In genomic region chr22:22418163-22418549, GRCh38 we compare ENCODE assay signal across 39 cellular contexts.
"Had no signal": no experiment of that assay in that cellular context is flagged by ENCODE, and none has a peak within 500 bp of the region (broad histone marks: within the 10 kb centered on the region; RNA-seq: fewer than 3 reads in every experiment).

No MANE protein-coding gene starts in this region.

- ATAC-seq: activated naive CD4-positive, alpha-beta T cell treated with anti-CD3 and anti-CD28 coated beads, Interleukin-2, amount 50 U/mL, for 72 hours; activated naive CD8-positive, alpha-beta T cell treated with anti-CD3 and anti-CD28 coated beads, Interleukin-2, amount 50 U/mL, for 24 hours; activated T-cell treated with anti-CD3 and anti-CD28 coated beads, Interleukin-2, amount 50 U/mL, for 4 hours; activated T-cell treated with anti-CD3 and anti-CD28 coated beads, Interleukin-2, amount 50 U/mL, for 72 hours; activated T-helper 17 cell treated with anti-CD3 and anti-CD28 coated beads, Interleukin-2, amount 50 U/mL, for 72 hours; body of pancreas had no signal

- H3K27me3 ChIP-seq: ascending aorta, body of pancreas, breast epithelium, cardiac muscle cell had no signal

- DNase-seq: activated effector memory CD4-positive, alpha-beta T cell treated with anti-CD3 and anti-CD28 coated beads, Interleukin-2, amount 50 U/mL, for 16 hours; activated effector memory CD4-positive, alpha-beta T cell treated with Interleukin-2 at 50 U/mL for 16 hours; activated gamma-delta T cell; activated gamma-delta T cell treated with Interleukin-2 at 50 U/mL for 16 hours; activated naive CD4-positive, alpha-beta T cell; activated naive CD4-positive, alpha-beta T cell treated with anti-CD3 and anti-CD28 coated beads for 36 hours; activated naive CD4-positive, alpha-beta T cell treated with anti-CD3 and anti-CD28 coated beads, Interleukin-2, amount 50 U/mL, for 16 hours; activated naive CD4-positive, alpha-beta T cell treated with Interleukin-2 at 50 U/mL for 16 hours; activated naive CD8-positive, alpha-beta T cell treated with anti-CD3 and anti-CD28 coated beads for 36 hours; activated naive CD8-positive, alpha-beta T cell treated with anti-CD3 and anti-CD28 coated beads, Interleukin-2, amount 10 ng/mL, durations not matched to agents 7 days and 5 days; activated naive CD8-positive, alpha-beta T cell treated with anti-CD3 and anti-CD28 coated beads, Interleukin-2, amount 50 U/mL, for 24 hours; activated T-cell treated with anti-CD3 and anti-CD28 coated beads, Interleukin-2, amount 50 U/mL, for 1 hour; activated T-cell treated with anti-CD3 and anti-CD28 coated beads, Interleukin-2, amount 50 U/mL, for 24 hours; activated T-cell treated with anti-CD3 and anti-CD28 coated beads, Interleukin-2, amount 50 U/mL, for 4 hours; activated T-cell treated with anti-CD3 and anti-CD28 coated beads, Interleukin-2, amount 50 U/mL, for 48 hours; activated T-cell treated with anti-CD3 and anti-CD28 coated beads, Interleukin-2, amount 50 U/mL, for 72 hours; adrenal gland; amniotic stem cell; amygdala; anterior cingulate cortex; aorta; body of pancreas; brain microvascular endothelial cell; caudate nucleus; central memory CD4-positive, alpha-beta T cell; cerebellar nuclear complex had no signal

- H3K9me3 Mint-ChIP-seq: activated naive CD4-positive, alpha-beta T cell treated with anti-CD3 and anti-CD28 coated beads for 36 hours; activated naive CD4-positive, alpha-beta T cell treated with anti-CD3 and anti-CD28 coated beads, Interleukin-2, amount 50 U/mL, for 24 hours; activated naive CD4-positive, alpha-beta T cell treated with anti-CD3 and anti-CD28 coated beads, Interleukin-2, amount 50 U/mL, for 72 hours; activated naive CD8-positive, alpha-beta T cell treated with anti-CD3 and anti-CD28 coated beads for 36 hours; activated naive CD8-positive, alpha-beta T cell treated with anti-CD3 and anti-CD28 coated beads, Interleukin-2, amount 10 ng/mL, durations not matched to agents 7 days and 5 days; activated naive CD8-positive, alpha-beta T cell treated with anti-CD3 and anti-CD28 coated beads, Interleukin-2, amount 50 U/mL, for 24 hours; activated T-cell treated with anti-CD3 and anti-CD28 coated beads, Interleukin-2, amount 50 U/mL, for 24 hours; activated T-cell treated with anti-CD3 and anti-CD28 coated beads, Interleukin-2, amount 50 U/mL, for 4 hours; activated T-cell treated with anti-CD3 and anti-CD28 coated beads, Interleukin-2, amount 50 U/mL, for 72 hours; activated T-helper 1 cell treated with anti-CD3 and anti-CD28 coated beads, Interleukin-12 subunit alpha, Interleukin-12 subunit beta, Interleukin-2, Interleukin-4 antibody, amounts not matched to agents 30 ng/mL and 10 ng/mL and 1 ng/mL, durations not matched to agents 14 hours and 24 hours and 36 hours; activated T-helper 17 cell treated with anti-CD3 and anti-CD28 coated beads, Interleukin-2, amount 50 U/mL, for 72 hours; activated T-helper 2 cell treated with anti-CD3 and anti-CD28 coated beads, Interferon-gamma antibody, Interleukin-2, Interleukin-4, amounts not matched to agents 10 μg/mL and 5 μg/mL and 100 μg/mL, durations not matched to agents 14 hours and 24 hours and 36 hours; central memory CD8-positive, alpha-beta T cell had no signal

- H3K4me1 ChIP-seq: adrenal gland, ascending aorta, body of pancreas, breast epithelium had no signal

- H3K27ac ChIP-seq: adrenal gland, ascending aorta, body of pancreas, brain microvascular endothelial cell, breast epithelium, cardiac muscle cell had no signal

- H3K36me3 Mint-ChIP-seq: activated naive CD4-positive, alpha-beta T cell treated with anti-CD3 and anti-CD28 coated beads, Interleukin-2, amount 50 U/mL, for 24 hours; activated naive CD4-positive, alpha-beta T cell treated with anti-CD3 and anti-CD28 coated beads, Interleukin-2, amount 50 U/mL, for 72 hours; activated naive CD8-positive, alpha-beta T cell; activated naive CD8-positive, alpha-beta T cell treated with anti-CD3 and anti-CD28 coated beads for 36 hours; activated naive CD8-positive, alpha-beta T cell treated with anti-CD3 and anti-CD28 coated beads, Interleukin-2, amount 10 ng/mL, durations not matched to agents 7 days and 5 days; brain had no signal

- H3K4me3 ChIP-seq: adrenal gland, ascending aorta, body of pancreas, breast epithelium, cardiac muscle cell had no signal

- H3K27ac Mint-ChIP-seq: activated naive CD4-positive, alpha-beta T cell treated with anti-CD3 and anti-CD28 coated beads for 36 hours; activated naive CD4-positive, alpha-beta T cell treated with anti-CD3 and anti-CD28 coated beads, Interleukin-2, amount 50 U/mL, for 24 hours; activated naive CD4-positive, alpha-beta T cell treated with anti-CD3 and anti-CD28 coated beads, Interleukin-2, amount 50 U/mL, for 72 hours; activated naive CD8-positive, alpha-beta T cell; activated naive CD8-positive, alpha-beta T cell treated with anti-CD3 and anti-CD28 coated beads for 36 hours; activated naive CD8-positive, alpha-beta T cell treated with anti-CD3 and anti-CD28 coated beads, Interleukin-2, amount 10 ng/mL, durations not matched to agents 7 days and 5 days; activated naive CD8-positive, alpha-beta T cell treated with anti-CD3 and anti-CD28 coated beads, Interleukin-2, amount 50 U/mL, for 24 hours; activated T-cell treated with anti-CD3 and anti-CD28 coated beads, Interleukin-2, amount 50 U/mL, for 24 hours; activated T-cell treated with anti-CD3 and anti-CD28 coated beads, Interleukin-2, amount 50 U/mL, for 72 hours; activated T-helper 1 cell treated with anti-CD3 and anti-CD28 coated beads, Interleukin-12 subunit alpha, Interleukin-12 subunit beta, Interleukin-2, Interleukin-4 antibody, amounts not matched to agents 30 ng/mL and 10 ng/mL and 1 ng/mL, durations not matched to agents 14 hours and 24 hours and 36 hours; activated T-helper 17 cell treated with anti-CD3 and anti-CD28 coated beads, Interleukin-2, amount 50 U/mL, for 72 hours; activated T-helper 2 cell treated with anti-CD3 and anti-CD28 coated beads, Interferon-gamma antibody, Interleukin-2, Interleukin-4, amounts not matched to agents 10 μg/mL and 5 μg/mL and 100 μg/mL, durations not matched to agents 14 hours and 24 hours and 36 hours; brain had no signal

- H3K36me3 ChIP-seq: adrenal gland, ascending aorta, brain microvascular endothelial cell, breast epithelium, cardiac muscle cell had no signal

- H3K4me3 Mint-ChIP-seq: activated naive CD4-positive, alpha-beta T cell treated with anti-CD3 and anti-CD28 coated beads for 36 hours; activated naive CD4-positive, alpha-beta T cell treated with anti-CD3 and anti-CD28 coated beads, Interleukin-2, amount 50 U/mL, for 24 hours; activated naive CD8-positive, alpha-beta T cell; activated naive CD8-positive, alpha-beta T cell treated with anti-CD3 and anti-CD28 coated beads for 36 hours; activated naive CD8-positive, alpha-beta T cell treated with anti-CD3 and anti-CD28 coated beads, Interleukin-2, amount 10 ng/mL, durations not matched to agents 7 days and 5 days; activated naive CD8-positive, alpha-beta T cell treated with anti-CD3 and anti-CD28 coated beads, Interleukin-2, amount 50 U/mL, for 24 hours; activated T-cell treated with anti-CD3 and anti-CD28 coated beads, Interleukin-2, amount 50 U/mL, for 24 hours; activated T-cell treated with anti-CD3 and anti-CD28 coated beads, Interleukin-2, amount 50 U/mL, for 4 hours; activated T-cell treated with anti-CD3 and anti-CD28 coated beads, Interleukin-2, amount 50 U/mL, for 72 hours; activated T-helper 1 cell treated with anti-CD3 and anti-CD28 coated beads, Interleukin-12 subunit alpha, Interleukin-12 subunit beta, Interleukin-2, Interleukin-4 antibody, amounts not matched to agents 30 ng/mL and 10 ng/mL and 1 ng/mL, durations not matched to agents 14 hours and 24 hours and 36 hours; activated T-helper 17 cell treated with anti-CD3 and anti-CD28 coated beads, Interleukin-2, amount 50 U/mL, for 72 hours; brain; central memory CD8-positive, alpha-beta T cell had no signal

- H3K4me1 Mint-ChIP-seq: activated naive CD4-positive, alpha-beta T cell treated with anti-CD3 and anti-CD28 coated beads, Interleukin-2, amount 50 U/mL, for 24 hours; activated naive CD8-positive, alpha-beta T cell treated with anti-CD3 and anti-CD28 coated beads, Interleukin-2, amount 10 ng/mL, durations not matched to agents 7 days and 5 days; activated T-helper 17 cell treated with anti-CD3 and anti-CD28 coated beads, Interleukin-2, amount 50 U/mL, for 72 hours; central memory CD8-positive, alpha-beta T cell had no signal

- H3K9me3 ChIP-seq: adrenal gland, ascending aorta, body of pancreas, breast epithelium had no signal

- FAIRE-seq: astrocyte, bronchial epithelial cell had no signal
